Comparison of ENCODE assay signal across 2 cellular contexts in genomic region chr5:160207061-160207460, GRCh38.
TF ChIP-seq lines count a peak whose summit lies in the region.

No MANE protein-coding gene starts in this region.

TF ChIP-seq in HepG2, 621 proteins besides CTCF, POLR2A, EP300 and RAD21 (continued from another document):
- peak; percentile 58 for TF ChIP-seq USF2 (IDR thresholded peaks at IDR 0.05; ENCODE audit: low read depth, low read length)
- no peak for TF ChIP-seq USF2 (CRISPR knock-in tag; IDR thresholded peaks at IDR 0.05; ENCODE audit: borderline replicate concordance)
- no peak for TF ChIP-seq CREBL2 (CRISPR knock-in tag; IDR thresholded peaks at IDR 0.05; ENCODE audit: borderline replicate concordance)
- TF ChIP-seq TFAP4 (IDR thresholded peaks at IDR 0.05; ENCODE audit: borderline replicate concordance, low read depth): no peak
- TF ChIP-seq KMT2B (CRISPR knock-in tag; IDR thresholded peaks at IDR 0.05): no peak
- no peak for TF ChIP-seq ZNF142 (CRISPR knock-in tag; IDR thresholded peaks at IDR 0.05)

TF ChIP-seq in WTC11, 78 proteins besides CTCF, POLR2A, EP300 and RAD21 (continued from another document):
- TF ChIP-seq USF2 (CRISPR knock-in tag; IDR thresholded peaks at IDR 0.05): peak; percentile 60
